Comparison of ENCODE assay signal across 12 cellular contexts in genomic region chr5:173320259-173320658, GRCh38. TPM values are rescaled to one million over a fixed set of nuclear protein-coding genes. Genes with fewer than 3 reads are reported as not detected.
DNase-seq lines count a peak whose midpoint lies in the region; ATAC-seq, FAIRE-seq and TF ChIP-seq lines count a peak whose summit lies in the region.
"Had no signal": no experiment of that assay in that cellular context is flagged by ENCODE, and none has a peak within 500 bp of the region (broad histone marks: within the 10 kb centered on the region; RNA-seq: fewer than 3 reads in every experiment).

No MANE protein-coding gene starts in this region.

- DNase-seq in D721Med (ENCODE audit: insufficient read length, low spot score) (no peak), breast epithelium (ENCODE audit: low spot score in 2 of 2) (peak in 1 of 2 donors; percentile 58), left lobe of liver (ENCODE audit: low spot score) (peak; percentile 87), gastrocnemius medialis (no peak), MG63 (no peak), LoVo (ENCODE audit: low spot score) (no peak), DMS53 (lab: John Stamatoyannopoulos, UW) (no peak)
- DNase-seq: activated CD8-positive, alpha-beta memory T cell treated with anti-CD3 and anti-CD28 coated beads, Interleukin-2, amount 50 U/mL, for 4 hours; effector memory CD8-positive, alpha-beta T cell; NCI-H510A treated with DMSO at 0.1 percent for 48 hours had no signal

- H3K4me3 ChIP-seq in breast epithelium (no peak overlapping the region), gastrocnemius medialis (no peak overlapping the region), MG63 (no peak overlapping the region)
- H3K4me3 ChIP-seq: adrenal gland had no signal

- in situ Hi-C loops in gastrocnemius medialis (cut with MboI; ENCODE audit: low sequenced_read_pairs in 4 of 4), result loop anchor here in 1 of 4 donors (25.0 kb wide), 2 partner anchors 267 to 667 kb away; partner anchors contain the start of gene C5orf47

- TF ChIP-seq CTCF in D721Med (IDR thresholded peaks at IDR 0.05; ENCODE audit: insufficient read depth, missing control alignments) (peak; percentile 14), breast epithelium (IDR thresholded peaks at IDR 0.05) (no peak), gastrocnemius medialis (IDR thresholded peaks at IDR 0.05 in 4 of 5, conservative IDR thresholded peaks at IDR 0.05 in 1 of 5) (no peak)

- ATAC-seq in left lobe of liver (peak; percentile 94), gastrocnemius medialis (peak; percentile 14 to 35), HG02870 (IDR thresholded peaks at IDR 0.05; ENCODE audit: unreplicated experiment) (no peak)
- ATAC-seq: effector memory CD8-positive, alpha-beta T cell had no signal

- H3K4me1 ChIP-seq in breast epithelium (no peaks in the 10 kb centered on the region), gastrocnemius medialis (peaks cover 4 to 7% of the 10 kb centered on the region in 2 donors)

- no peaks in the 10 kb centered on the region for H3K27me3 ChIP-seq in breast epithelium
- H3K27me3 ChIP-seq in gastrocnemius medialis, result no peaks in the 10 kb centered on the region
- no peaks in the 10 kb centered on the region for H3K27me3 ChIP-seq in MG63

- intact Hi-C loops in breast epithelium (cut with DNase I; ENCODE audit: low total_unique reads) (no loop called here), gastrocnemius medialis (cut with DNase I; ENCODE audit: low total_unique reads) (loop anchor here (10.0 kb wide), 2 partner anchors 175 to 655 kb away; partner anchors contain the start of gene BNIP1)

- TF ChIP-seq POLR2A in breast epithelium (IDR thresholded peaks at IDR 0.05) (no peak), gastrocnemius medialis (IDR thresholded peaks at IDR 0.05) (no peak)

- no peaks in the 10 kb centered on the region for H3K9me3 ChIP-seq in breast epithelium
- no peaks in the 10 kb centered on the region for H3K9me3 ChIP-seq in gastrocnemius medialis
- H3K9me3 ChIP-seq in MG63, result no peaks in the 10 kb centered on the region
- H3K9me3 ChIP-seq: adrenal gland had no signal

- H3K36me3 ChIP-seq in breast epithelium, result no peaks in the 10 kb centered on the region
- H3K36me3 ChIP-seq in gastrocnemius medialis, result peaks cover 0 to 8% of the 10 kb centered on the region in 2 donors
- H3K36me3 ChIP-seq in MG63, result peaks cover 95% of the 10 kb centered on the region
- H3K36me3 ChIP-seq: adrenal gland had no signal

- FAIRE-seq in D721Med (lab: Jason Lieb, UNC), result no peak

- H3K27ac ChIP-seq in breast epithelium, result peak overlapping the region; percentile 36 to 68
- peak overlapping the region in 3 of 4 donors; percentile 33 to 46 (median 46) for H3K27ac ChIP-seq in gastrocnemius medialis

RNA-seq across cellular contexts. Expression of gene STC2, which starts 8.0 kb away (rescaled TPM):
- total RNA-seq in breast epithelium (100 to 1,000 TPM in 2 of 3 donors, 10 to 100 TPM in 1; 12.8 to 502 (median 347) TPM), left lobe of liver (0.65 TPM), gastrocnemius medialis (10 to 100 TPM in 1 of 4 donors, 1 to 10 TPM in 2, under 1 TPM in 1; 0.39 to 12.7 (median 4.0) TPM)
- total RNA-seq in MG63 (2014; rRNA removed; shearing (Covaris generic); ENCODE audit: low replicate concordance), result 65.2 and 103 TPM in 2 replicates
